10 cellular contexts compared by ENCODE assay signal in genomic region chr15:68586274-68586961, GRCh38. TPM values are rescaled to one million over a fixed set of nuclear protein-coding genes. Genes with fewer than 3 reads are reported as not detected.
DNase-seq lines count a peak whose midpoint lies in the region; ATAC-seq and TF ChIP-seq lines count a peak whose summit lies in the region.
"Had no signal": no experiment of that assay in that cellular context is flagged by ENCODE, and none has a peak within 500 bp of the region (broad histone marks: within the 10 kb centered on the region; RNA-seq: fewer than 3 reads in every experiment).

No MANE protein-coding gene starts in this region.

- POLR2A ChIA-PET in T-cell (lab: Charles Lee): no interaction called here

- H3K36me3 ChIP-seq in BLaER1 (no peaks in the 10 kb centered on the region), breast epithelium (no peaks in the 10 kb centered on the region)

- peaks cover 9% of the 10 kb centered on the region for H3K27me3 Mint-ChIP-seq in nephron (ENCODE audit: low read depth)
- peaks cover 3 to 7% of the 10 kb centered on the region in 2 donors for H3K27me3 Mint-ChIP-seq in T-cell

- no peaks in the 10 kb centered on the region for H3K9me3 Mint-ChIP-seq in nephron
- no peaks in the 10 kb centered on the region for H3K9me3 Mint-ChIP-seq in T-cell
- H3K9me3 Mint-ChIP-seq: nephron progenitor cell had no signal

- intact Hi-C loops in breast epithelium (cut with DNase I; ENCODE audit: low total_unique reads): no loop called here

- TF ChIP-seq CTCF in breast epithelium (IDR thresholded peaks at IDR 0.05) (no peak), nephron (IDR thresholded peaks at IDR 0.05; ENCODE audit: unreplicated experiment in 3 of 3) (no peak)

- H3K9me3 ChIP-seq in BLaER1 (no peaks in the 10 kb centered on the region), breast epithelium (no peaks in the 10 kb centered on the region)

- H3K4me1 Mint-ChIP-seq in nephron (peaks cover 69% of the 10 kb centered on the region), T-cell (peaks cover 6 to 8% (median 8%) of the 10 kb centered on the region in 3 donors)

- TF ChIP-seq POLR2A in breast epithelium (IDR thresholded peaks at IDR 0.05): no peak

- no peak for ATAC-seq in GM18511 (IDR thresholded peaks at IDR 0.05; ENCODE audit: unreplicated experiment)
- ATAC-seq in T-cell (replicated peaks in 1 of 4): no peak

- no peak overlapping the region for H3K4me3 ChIP-seq in BLaER1
- no peak overlapping the region for H3K4me3 ChIP-seq in breast epithelium

- H3K4me2 ChIP-seq in BLaER1: 0 out of 2 replicates have a peak overlapping the region, but pooled peaks have one; percentile 11

- CTCF ChIA-PET in T-cell (lab: Charles Lee): interaction anchor here in 1 of 2 donors (0.6 kb wide), 1 partner anchor 21 kb away, joined by 4 read pairs; no protein-coding TSS in a partner anchor

- H3K9ac ChIP-seq in BLaER1: no peak overlapping the region

- H3K36me3 Mint-ChIP-seq in nephron (ENCODE audit: low read depth) (no peaks in the 10 kb centered on the region), T-cell (no peaks in the 10 kb centered on the region)

- H3K4me3 Mint-ChIP-seq in nephron: peak overlapping the region in 2 of 3 experiments; percentile 19 to 62
- no peak overlapping the region for H3K4me3 Mint-ChIP-seq in T-cell
- H3K4me3 Mint-ChIP-seq: nephron progenitor cell had no signal

- H3K27ac Mint-ChIP-seq in nephron (peak overlapping the region; percentile 56 to 93 (median 88)), T-cell (no peak overlapping the region)
- H3K27ac Mint-ChIP-seq: nephron progenitor cell had no signal

- H3K27me3 ChIP-seq in BLaER1: no peaks in the 10 kb centered on the region
- no peaks in the 10 kb centered on the region for H3K27me3 ChIP-seq in breast epithelium

- peaks cover 94% of the 10 kb centered on the region for H3K4me1 ChIP-seq in BLaER1
- peaks cover 0 to 3% of the 10 kb centered on the region in 2 donors for H3K4me1 ChIP-seq in breast epithelium

- 0 out of 2 replicates have a peak overlapping the region, but pooled peaks have one; percentile 16 for H3K27ac ChIP-seq in BLaER1
- H3K27ac ChIP-seq in breast epithelium: peak overlapping the region; percentile 21 to 80

- H4K20me1 ChIP-seq in BLaER1: peaks cover 44% of the 10 kb centered on the region; the same call in 1 of the 2 replicates

- DNase-seq in HT-29 (ENCODE audit: low spot score): peak; percentile 2
- DNase-seq in breast epithelium (ENCODE audit: low spot score in 2 of 2): no peak
- DNase-seq in T-cell: no peak
- DNase-seq in NCI-H146 (lab: John Stamatoyannopoulos, UW): no peak
- no peak for DNase-seq in NCI-H82 (lab: John Stamatoyannopoulos, UW)
- DNase-seq: NCI-H2107, nephron progenitor cell had no signal

RNA-seq across cellular contexts. Expression of gene CORO2B, which starts 7.6 kb away (rescaled TPM):
- not detected in 2 replicates for total RNA-seq in HT-29 (2014; rRNA removed; shearing (Covaris generic))
- total RNA-seq in breast epithelium (10 to 100 TPM in 1 of 3 donors, 1 to 10 TPM in 2; 2.9 to 11.2 (median 3.5) TPM), T-cell (under 1 TPM in 3 of 5 donors, not detected in 2; 0.06 to 0.39 (median 0.09) TPM)

Comparison
In these comparisons a context has a peak if more than half of its experiments do, and no peak if none do; other contexts are left out.
1. H3K27ac Mint-ChIP-seq: peak in nephron (3 of 3); none in T-cell (0 of 2).
2. H3K4me3 Mint-ChIP-seq: peak in nephron (2 of 3); none in T-cell (0 of 3).